8 cellular contexts compared by ENCODE assay signal in genomic region chr1:64471724-64472276, GRCh38. TPM values are rescaled to one million over a fixed set of nuclear protein-coding genes. Genes with fewer than 3 reads are reported as not detected.
DNase-seq lines count a peak whose midpoint lies in the region; ATAC-seq, FAIRE-seq and TF ChIP-seq lines count a peak whose summit lies in the region.

No MANE protein-coding gene starts in this region.

- no peak for FAIRE-seq in HepG2 (lab: Jason Lieb, UNC)

- H3K4me1 ChIP-seq in liver (ENCODE audit: control insufficient read depth in 4 of 4, insufficient read depth in 4 of 4, low read length in 3 of 4), result peaks cover 3 to 31% (median 17%) of the 10 kb centered on the region in 4 donors
- no peaks in the 10 kb centered on the region for H3K4me1 ChIP-seq in HepG2 (ENCODE audit: insufficient read depth, low read length)
- H3K4me1 ChIP-seq in mammary epithelial cell (ENCODE audit: insufficient read depth, low read length), result peaks cover 27% of the 10 kb centered on the region
- H3K4me1 ChIP-seq in mesenchymal stem cell (ENCODE audit: control insufficient read depth, insufficient read depth, low read depth, low read length), result peaks cover 17% of the 10 kb centered on the region

- CTCF ChIA-PET in HepG2 (lab: Yijun Ruan, JAX; ENCODE audit: low intra/inter-chr PET ratio, low total read pairs) (no interaction called here), mammary epithelial cell (lab: Charles Lee; ENCODE audit: low non-redundant PET) (no interaction called here)

- BruUV-seq in HepG2 (replicated peaks; lab: Mats Ljungman, UMichigan) (no TSS peak), mammary epithelial cell (replicated peaks; lab: Mats Ljungman, UMichigan) (TSS peak; percentile 16)

- ATAC-seq in HepG2, result no peak
- no peak for ATAC-seq in GM21786 (IDR thresholded peaks at IDR 0.05; ENCODE audit: unreplicated experiment)

- no peak overlapping the region for H2BK12ac ChIP-seq in mesenchymal stem cell (ENCODE audit: low read length in 2 of 2)

- peaks cover 26% of the 10 kb centered on the region for H3K79me1 ChIP-seq in mesenchymal stem cell (replicated peaks; ENCODE audit: low read length, poor library complexity, severe bottlenecking)

- no peak overlapping the region for H3K23ac ChIP-seq in mesenchymal stem cell (ENCODE audit: low read length in 2 of 2)

- no peaks in the 10 kb centered on the region for H3K79me2 ChIP-seq in HepG2 (ENCODE audit: insufficient read depth, low read length)
- peaks cover 14% of the 10 kb centered on the region for H3K79me2 ChIP-seq in mammary epithelial cell (ENCODE audit: insufficient read depth, low read length)

- H3K14ac ChIP-seq in mesenchymal stem cell (ENCODE audit: low read length in 2 of 2), result no peak overlapping the region

- no peak overlapping the region for H4K8ac ChIP-seq in mesenchymal stem cell (ENCODE audit: low read length)

- no peak overlapping the region for H3K4me2 ChIP-seq in HepG2 (ENCODE audit: low read depth, low read length)
- peak overlapping the region; percentile 100 for H3K4me2 ChIP-seq in mammary epithelial cell (ENCODE audit: insufficient read depth, low read depth, low read length)
- peak overlapping the region; percentile 99 for H3K4me2 ChIP-seq in mesenchymal stem cell (ENCODE audit: low read length, poor library complexity, severe bottlenecking)

- peak overlapping the region in 2 of 3 donors; percentile 67 to 80 for H3K4me3 ChIP-seq in liver (ENCODE audit: low read depth in 1 of 3, low read length in 3 of 3)
- no peak overlapping the region for H3K4me3 ChIP-seq in HepG2 (replicated peaks in 1 of 3; ENCODE audit: insufficient read depth in 1 of 3, low read depth in 2 of 3, low read length in 3 of 3)
- peak overlapping the region; percentile 43 to 76 (median 64) for H3K4me3 ChIP-seq in mammary epithelial cell (replicated peaks in 1 of 3; ENCODE audit: insufficient read depth in 1 of 3, low read depth in 2 of 3, low read length in 3 of 3)
- peak overlapping the region in 1 of 2 experiments; percentile 93 for H3K4me3 ChIP-seq in mesenchymal stem cell (ENCODE audit: insufficient read depth in 1 of 2, low read depth in 1 of 2, low read length in 2 of 2)

- no peak overlapping the region for H4K91ac ChIP-seq in mesenchymal stem cell (ENCODE audit: low read length)

- H2BK120ac ChIP-seq in mesenchymal stem cell (ENCODE audit: low read depth, low read length), result no peak overlapping the region

- dilution Hi-C loops in mammary epithelial cell (cut with HindIII; ENCODE audit: low sequenced_read_pairs), result no loop called here

- in situ Hi-C loops in HepG2 (cut with HindIII; ENCODE audit: extremely low pct_ligation_motif_present, low pct_unique_long_range_greater_than_20kb) (no loop called here), mammary epithelial cell (cut with MboI; ENCODE audit: low sequenced_read_pairs in 2 of 2) (no loop called here)

- 68% methylated on average over 14 of the region's 14 CpGs for WGBS in liver
- 62% methylated on average over 14 of the region's 14 CpGs for WGBS in HepG2 (ENCODE audit: low lambda C conversion rate)
- 26% methylated on average over 11 of the region's 14 CpGs for WGBS in mammary epithelial cell (ENCODE audit: low coverage, missing lambda C conversion rate)
- 10% methylated on average over 13 of the region's 14 CpGs for WGBS in mesenchymal stem cell

- H3K9me3 ChIP-seq in liver (ENCODE audit: control insufficient read depth in 4 of 4, low read length in 3 of 4) (no peaks in the 10 kb centered on the region), HepG2 (ENCODE audit: low read length) (no peaks in the 10 kb centered on the region), mammary epithelial cell (replicated peaks; ENCODE audit: insufficient read depth, low read length) (no peaks in the 10 kb centered on the region), mesenchymal stem cell (ENCODE audit: control insufficient read depth, low read length) (no peaks in the 10 kb centered on the region)

- intact Hi-C loops in HepG2 (cut with micrococcal nuclease; ENCODE audit: unreplicated experiment), result no loop called here
- intact Hi-C loops in mammary epithelial cell (cut with micrococcal nuclease), result loop anchor here (1.0 to 5.0 kb wide), 4 partner anchors 36 to 353 kb away; no protein-coding TSS in a partner anchor

- TF ChIP-seq RAD21 in liver (IDR thresholded peaks at IDR 0.05) (no peak), HepG2 (CRISPR knock-in tag; IDR thresholded peaks at IDR 0.05) (no peak)

- H3K4ac ChIP-seq in mesenchymal stem cell (ENCODE audit: low read depth in 1 of 2, low read length in 2 of 2), result no peak overlapping the region

- no peak overlapping the region for H2BK15ac ChIP-seq in mesenchymal stem cell (ENCODE audit: low read depth, poor library complexity, severe bottlenecking)

- H4K20me1 ChIP-seq in HepG2 (ENCODE audit: insufficient read depth, low read length) (no peaks in the 10 kb centered on the region), mammary epithelial cell (ENCODE audit: insufficient read depth, low read length) (no peaks in the 10 kb centered on the region)

- no peak for TF ChIP-seq POLR2A in HepG2 (IDR thresholded peaks at IDR 0.05; ENCODE audit: insufficient read depth in 1 of 2, low read depth in 2 of 2, low read length in 2 of 2)

- no peaks in the 10 kb centered on the region for H3K36me3 ChIP-seq in liver (ENCODE audit: control insufficient read depth in 4 of 4, insufficient read depth in 3 of 4, low read depth in 1 of 4, low read length in 3 of 4)
- H3K36me3 ChIP-seq in HepG2 (replicated peaks in 1 of 2; ENCODE audit: control insufficient read depth in 1 of 2, insufficient read depth in 2 of 2, low read length in 2 of 2), result no peaks in the 10 kb centered on the region
- no peaks in the 10 kb centered on the region for H3K36me3 ChIP-seq in mammary epithelial cell (ENCODE audit: insufficient read depth, low read length)
- no peaks in the 10 kb centered on the region for H3K36me3 ChIP-seq in mesenchymal stem cell (ENCODE audit: control insufficient read depth in 1 of 2, insufficient read depth in 2 of 2, low read depth in 1 of 2, low read length in 2 of 2)

- POLR2A ChIA-PET in HepG2 (lab: Yijun Ruan, JAX), result no interaction called here

- no peak overlapping the region for H3K9ac ChIP-seq in liver (ENCODE audit: low read depth in 1 of 2, low read length in 2 of 2)
- H3K9ac ChIP-seq in HepG2 (ENCODE audit: insufficient read depth, low read depth, low read length), result no peak overlapping the region
- peak overlapping the region; percentile 43 for H3K9ac ChIP-seq in mammary epithelial cell (ENCODE audit: insufficient read depth, low read length)
- H3K9ac ChIP-seq in mesenchymal stem cell (ENCODE audit: low read length), result peak overlapping the region; percentile 84

- peak overlapping the region in 1 of 2 experiments; percentile 62 for H3K18ac ChIP-seq in mesenchymal stem cell (ENCODE audit: low read depth in 1 of 2, low read length in 2 of 2)

- H3K27ac ChIP-seq in liver (ENCODE audit: low read depth in 1 of 2, low read length in 2 of 2) (no peak overlapping the region), HepG2 (ENCODE audit: extremely low read length, insufficient read depth, low read length) (no peak overlapping the region), mammary epithelial cell (ENCODE audit: insufficient read depth, low read depth, low read length) (no peak overlapping the region), mesenchymal stem cell (ENCODE audit: low read length, poor library complexity, severe bottlenecking) (no peak overlapping the region)

- H3K27me3 ChIP-seq in liver (ENCODE audit: control insufficient read depth in 4 of 4, insufficient read depth in 4 of 4, low read length in 3 of 4) (no peaks in the 10 kb centered on the region), HepG2 (ENCODE audit: control insufficient read depth in 1 of 2, insufficient read depth in 2 of 2, low read length in 2 of 2) (peaks cover 5 to 48% of the 10 kb centered on the region in 2 experiments; a peak in 4 of 5 replicates), mammary epithelial cell (ENCODE audit: insufficient read depth, low read length) (no peaks in the 10 kb centered on the region), mesenchymal stem cell (ENCODE audit: control insufficient read depth in 1 of 2, insufficient read depth in 1 of 2, low read length in 2 of 2) (peaks cover 10 to 12% of the 10 kb centered on the region in 2 experiments)

- TF ChIP-seq EP300 in HepG2 (IDR thresholded peaks at IDR 0.05; ENCODE audit: low read depth in 2 of 2, low read length in 2 of 2) (no peak), HepG2 (CRISPR knock-in tag; IDR thresholded peaks at IDR 0.05; ENCODE audit: borderline replicate concordance) (no peak)

- DNase-seq in HepG2 (ENCODE audit: low spot score) (no peak), mammary epithelial cell (peak; percentile 52), mesenchymal stem cell (peak; percentile 33), RPMI8226 (no peak), COLO829 (ENCODE audit: low spot score) (no peak), NOMO-1 treated with dmso at 0.1 percent for 144 hours (lab: John Stamatoyannopoulos, UW; ENCODE audit: unreplicated experiment) (no peak)

- H2AK5ac ChIP-seq in mesenchymal stem cell (ENCODE audit: low read length, severe bottlenecking), result no peak overlapping the region

- TF ChIP-seq CTCF in liver (IDR thresholded peaks at IDR 0.05; ENCODE audit: low read depth, low read length, missing input control) (no peak), HepG2 (CRISPR knock-in tag; IDR thresholded peaks at IDR 0.05) (no peak), mammary epithelial cell (conservative IDR thresholded peaks at IDR 0.05 in 1 of 2, IDR thresholded peaks at IDR 0.05 in 1 of 2; ENCODE audit: extremely low read depth in 1 of 2, insufficient read depth in 1 of 2, low read depth in 1 of 2, low read length in 2 of 2) (no peak)

- no peak overlapping the region for H2BK5ac ChIP-seq in mesenchymal stem cell (ENCODE audit: low read depth, low read length, poor library complexity, severe bottlenecking)

- H2AFZ ChIP-seq in HepG2 (ENCODE audit: low read length) (no peak overlapping the region), mammary epithelial cell (ENCODE audit: low read depth, low read length) (peak overlapping the region; percentile 81), mesenchymal stem cell (ENCODE audit: low read depth, low read length) (no peak overlapping the region)

RNA-seq across cellular contexts. Expression of gene CACHD1, which starts 1.9 kb away (rescaled TPM):
- total RNA-seq in liver (1 to 10 TPM; 3.3 to 4.2 TPM), HepG2 (2016; rRNA removed; fragmentation: Illumina TruSeq; extraction: Trizol) (0.11 TPM in 1 of 2 replicates, not detected in the other), mammary epithelial cell (10 to 100 TPM in 1 of 2 donors, 1 to 10 TPM in 1; 4.6 to 12.0 TPM)
- polyA plus RNA-seq in liver (1 to 10 TPM in 1 of 2 donors, under 1 TPM in 1; 0.68 to 1.3 TPM), HepG2 (2011; rRNA removed) (not detected in 2 replicates), mammary epithelial cell (1.7 TPM)
- under 0.01 TPM in 1 of 2 replicates, not detected in the other for total RNA-seq in HepG2 (2016; cell fraction: cytosol; rRNA removed; fragmentation: Illumina TruSeq; extraction: Trizol; ENCODE audit: low read depth)
- 0.03 and 0.09 TPM in 2 replicates for total RNA-seq in HepG2 (2016; cell fraction: insoluble cytoplasmic fraction; rRNA removed; fragmentation: Illumina TruSeq; extraction: Trizol)
- 0.03 and 0.09 TPM in 2 replicates for total RNA-seq in HepG2 (2016; cell fraction: membrane; rRNA removed; fragmentation: Illumina TruSeq; extraction: Trizol)
- total RNA-seq in HepG2 (2016; cell fraction: nucleus; rRNA removed; fragmentation: Illumina TruSeq; extraction: Trizol), result 0.13 and 0.19 TPM in 2 replicates
- not detected in 2 replicates for polyA plus RNA-seq in HepG2 (2011; cell fraction: cytosol; rRNA removed)
- polyA plus RNA-seq in HepG2 (2011; cell fraction: nucleus; rRNA removed), result 0.03 TPM in 2 replicates
- 0.03 TPM in 1 of 2 replicates, not detected in the other for polyA plus RNA-seq in HepG2 (2012)
- polyA plus RNA-seq in HepG2 (2016; cell fraction: cytosol; fragmentation: Illumina TruSeq; extraction: Trizol; ENCODE audit: low read depth), result 0.03 TPM in 1 of 2 replicates, not detected in the other
- polyA plus RNA-seq in HepG2 (2016; cell fraction: insoluble cytoplasmic fraction; fragmentation: Illumina TruSeq; extraction: Trizol; ENCODE audit: low read depth), result 0.17 TPM in 1 of 2 replicates, not detected in the other
- polyA plus RNA-seq in HepG2 (2016; cell fraction: membrane; fragmentation: Illumina TruSeq; extraction: Trizol; ENCODE audit: low read depth), result not detected in 2 replicates
- polyA plus RNA-seq in HepG2 (2016; cell fraction: nucleus; fragmentation: Illumina TruSeq; extraction: Trizol; ENCODE audit: insufficient read depth, low read depth), result 0.19 and 0.35 TPM in 2 replicates
- polyA minus RNA-seq in HepG2 (2011; rRNA and poly(A)+ RNA removed; ENCODE audit: low replicate concordance), result 0.08 and 0.68 TPM in 2 replicates
- not detected in 2 replicates for polyA minus RNA-seq in HepG2 (2011; cell fraction: cytosol; rRNA and poly(A)+ RNA removed)
- 0.13 and 0.50 TPM in 2 replicates for polyA minus RNA-seq in HepG2 (2011; cell fraction: nucleus; rRNA and poly(A)+ RNA removed)
- 12.6 TPM for polyA minus RNA-seq in mammary epithelial cell
- 2.3 TPM for polyA plus RNA-seq in mesenchymal stem cell (2013, experiment 1 of 2)
- polyA plus RNA-seq in mesenchymal stem cell (2013, experiment 2 of 2), result 2.3 TPM

Comparison
In these comparisons a context has a peak if more than half of its experiments do, and no peak if none do; other contexts are left out.
1. H3K4me3 ChIP-seq: peak in liver (2 of 3) and mammary epithelial cell (3 of 3); none in HepG2 (0 of 3).
2. H3K9ac ChIP-seq: peak in mammary epithelial cell (single experiment) and mesenchymal stem cell (single experiment); none in liver (0 of 2) and HepG2 (single experiment).
3. DNase-seq: peak in mammary epithelial cell (single experiment) and mesenchymal stem cell (single experiment); none in HepG2 (single experiment), RPMI8226 (single experiment), COLO829 (single experiment) and NOMO-1 treated with dmso at 0.1 percent for 144 hours (single experiment).